Comparison of ENCODE assay signal across 8 cellular contexts in the genomic region with DNA sequence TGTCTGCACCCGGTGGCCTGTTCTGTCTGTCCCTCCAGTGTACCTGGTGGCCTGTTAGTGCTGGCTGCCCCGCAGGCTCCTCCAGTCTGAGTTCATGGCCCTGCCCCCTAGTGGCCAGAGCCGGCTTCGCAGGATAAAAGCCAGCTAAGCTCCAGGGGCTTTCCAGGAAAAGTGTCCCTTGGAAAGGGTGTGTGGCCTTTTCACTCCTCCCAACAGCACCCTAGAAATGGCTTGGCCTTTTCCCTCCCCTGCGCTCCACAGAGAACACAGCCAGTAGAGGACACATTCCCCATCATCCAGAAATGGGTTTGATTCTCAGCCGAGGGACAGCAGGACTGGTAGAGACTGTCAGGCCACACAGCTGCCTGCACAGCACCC. TPM values are rescaled to one million over a fixed set of nuclear protein-coding genes. Genes with fewer than 3 reads are reported as not detected.
DNase-seq lines count a peak whose midpoint lies in the region; ATAC-seq and TF ChIP-seq lines count a peak whose summit lies in the region.
"Not testable (repeated sequence)": the region's sequence is repeated elsewhere in the genome, so short reads cannot be mapped to it uniquely, and the experiment has no call there.

No MANE protein-coding gene starts in this region.

- in situ Hi-C loops in gastrocnemius medialis (cut with MboI; ENCODE audit: low sequenced_read_pairs in 4 of 4): not testable (repeated sequence)

- TF ChIP-seq CTCF in DOHH2 (IDR thresholded peaks at IDR 0.05; ENCODE audit: low read depth, low read length, poor library complexity, severe bottlenecking) (peak; percentile 50), colonic mucosa (IDR thresholded peaks at IDR 0.05) (peak; percentile 55), kidney epithelial cell (IDR thresholded peaks at IDR 0.05; ENCODE audit: insufficient read depth, low read length, poor library complexity, severe bottlenecking) (peak; percentile 29), gastrocnemius medialis (IDR thresholded peaks at IDR 0.05 in 4 of 5, conservative IDR thresholded peaks at IDR 0.05 in 1 of 5) (peak in 3 of 5 experiments; percentile 37 to 65 (median 44))

- H3K4me2 ChIP-seq in DOHH2 (ENCODE audit: low read length): 0 out of 2 replicates have a peak overlapping the region, but pooled peaks have one; percentile 24

- peak; percentile 62 for ATAC-seq in HG02678 (IDR thresholded peaks at IDR 0.05; ENCODE audit: unreplicated experiment)
- ATAC-seq in gastrocnemius medialis: not testable (repeated sequence)
- ATAC-seq in stimulated activated naive B cell treated with anti-CD40 and anti-IgM and Interleukin-4, amounts not matched to agents 10 μg/mL and 1 μg/mL and 100 μg/mL, for 72 hours (replicated peaks): peak; percentile 94 to 96

- DNase-seq in T-helper 9 cell (peak; percentile 52), colonic mucosa (peak; percentile 77), gastrocnemius medialis (peak in 1 of 2 donors; percentile 30)
- peak; percentile 79 for DNase-seq in activated T-cell treated with anti-CD3 and anti-CD28 coated beads, Interleukin-2, amount 50 U/mL, for 48 hours
- DNase-seq in kidney epithelial cell (ENCODE audit: low read depth): not testable (repeated sequence)
- peak; percentile 59 for DNase-seq in stimulated activated naive B cell treated with anti-CD40 and anti-IgM and Interleukin-4, amounts not matched to agents 10 μg/mL and 1 μg/mL and 100 μg/mL, for 72 hours

- H3K9ac ChIP-seq in colonic mucosa (ENCODE audit: low read depth in 2 of 2, low read length in 2 of 2): not testable (repeated sequence)

- not testable (repeated sequence) for H3K79me2 ChIP-seq in DOHH2 (ENCODE audit: control insufficient read depth, low read length)

- not testable (repeated sequence) for H3K27me3 ChIP-seq in DOHH2 (ENCODE audit: control insufficient read depth, low read length); colonic mucosa; kidney epithelial cell (ENCODE audit: control insufficient read depth, insufficient read depth, low read length); gastrocnemius medialis

- H3K4me1 Mint-ChIP-seq in stimulated activated naive B cell treated with anti-CD40 and anti-IgM and Interleukin-4, amounts not matched to agents 10 μg/mL and 1 μg/mL and 100 μg/mL, for 72 hours: not testable (repeated sequence)

- H3K4me1 ChIP-seq in DOHH2 (ENCODE audit: control insufficient read depth, low read length); colonic mucosa; gastrocnemius medialis: not testable (repeated sequence)

- H3K36me3 ChIP-seq in DOHH2 (ENCODE audit: control insufficient read depth, low read length); colonic mucosa; kidney epithelial cell (ENCODE audit: control insufficient read depth, insufficient read depth, low read length); gastrocnemius medialis: not testable (repeated sequence)

- not testable (repeated sequence) for H3K9me3 Mint-ChIP-seq in stimulated activated naive B cell treated with anti-CD40 and anti-IgM and Interleukin-4, amounts not matched to agents 10 μg/mL and 1 μg/mL and 100 μg/mL, for 72 hours

- not testable (repeated sequence) for H3K9me3 ChIP-seq in DOHH2 (ENCODE audit: control insufficient read depth, insufficient read depth, low read length); colonic mucosa; gastrocnemius medialis

- not testable (repeated sequence) for H3K36me3 Mint-ChIP-seq in stimulated activated naive B cell treated with anti-CD40 and anti-IgM and Interleukin-4, amounts not matched to agents 10 μg/mL and 1 μg/mL and 100 μg/mL, for 72 hours

- not testable (repeated sequence) for H3K27ac Mint-ChIP-seq in stimulated activated naive B cell treated with anti-CD40 and anti-IgM and Interleukin-4, amounts not matched to agents 10 μg/mL and 1 μg/mL and 100 μg/mL, for 72 hours

- H3K27me3 Mint-ChIP-seq in stimulated activated naive B cell treated with anti-CD40 and anti-IgM and Interleukin-4, amounts not matched to agents 10 μg/mL and 1 μg/mL and 100 μg/mL, for 72 hours: peaks cover 17 to 30% of the 10 kb centered on the region in 2 donors

- H3K4me3 Mint-ChIP-seq in stimulated activated naive B cell treated with anti-CD40 and anti-IgM and Interleukin-4, amounts not matched to agents 10 μg/mL and 1 μg/mL and 100 μg/mL, for 72 hours: not testable (repeated sequence)

- not testable (repeated sequence) for TF ChIP-seq POLR2A in gastrocnemius medialis (IDR thresholded peaks at IDR 0.05)

- not testable (repeated sequence) for H3K4me3 ChIP-seq in DOHH2 (ENCODE audit: low read length); colonic mucosa; kidney epithelial cell (ENCODE audit: low read depth, low read length); gastrocnemius medialis

- not testable (repeated sequence) for H3K27ac ChIP-seq in DOHH2 (ENCODE audit: low read depth, low read length); colonic mucosa; gastrocnemius medialis

- not testable (repeated sequence) for H3F3A ChIP-seq in DOHH2 (ENCODE audit: control insufficient read depth, insufficient read depth)

- intact Hi-C loops in colonic mucosa (cut with DNase I); gastrocnemius medialis (cut with DNase I; ENCODE audit: low total_unique reads): not testable (repeated sequence)

- H3K9me2 ChIP-seq in DOHH2 (replicated peaks; ENCODE audit: control insufficient read depth, low read length): not testable (repeated sequence)

- not testable (repeated sequence) for H4K20me1 ChIP-seq in DOHH2 (ENCODE audit: control insufficient read depth, insufficient read depth, low read depth, low read length)

RNA-seq across cellular contexts. Expression of a gene that starts 16.7 kb away (rescaled TPM):
- not detected for total RNA-seq in colonic mucosa
- total RNA-seq in kidney epithelial cell: not detected in 2 replicates
- not detected for total RNA-seq in gastrocnemius medialis

RNA-seq across cellular contexts. Expression of a gene that starts 36.6 kb away (rescaled TPM):
- 100 to 1,000 TPM in 1 of 2 donors, 10 to 100 TPM in 1; 69.8 to 127 TPM for total RNA-seq in colonic mucosa
- 108 and 119 TPM in 2 replicates for total RNA-seq in kidney epithelial cell
- total RNA-seq in gastrocnemius medialis: 10 to 100 TPM; 17.9 to 37.5 (median 28.2) TPM

RNA-seq across cellular contexts. Expression of a gene that starts 41.2 kb away (rescaled TPM):
- not detected for total RNA-seq in colonic mucosa
- total RNA-seq in kidney epithelial cell: not detected in 2 replicates
- under 1 TPM in 2 of 4 donors, not detected in 2; 0.17 to 0.41 TPM for total RNA-seq in gastrocnemius medialis

RNA-seq across cellular contexts. Expression of a gene that starts 47.5 kb away (rescaled TPM):
- 10 to 100 TPM; 34.1 to 39.6 TPM for total RNA-seq in colonic mucosa
- total RNA-seq in kidney epithelial cell: 6.1 and 10.1 TPM in 2 replicates
- total RNA-seq in gastrocnemius medialis: 10 to 100 TPM in 1 of 4 donors, 1 to 10 TPM in 3; 3.9 to 11.1 (median 5.1) TPM
